17 cellular contexts compared by ENCODE assay signal in the genomic region with DNA sequence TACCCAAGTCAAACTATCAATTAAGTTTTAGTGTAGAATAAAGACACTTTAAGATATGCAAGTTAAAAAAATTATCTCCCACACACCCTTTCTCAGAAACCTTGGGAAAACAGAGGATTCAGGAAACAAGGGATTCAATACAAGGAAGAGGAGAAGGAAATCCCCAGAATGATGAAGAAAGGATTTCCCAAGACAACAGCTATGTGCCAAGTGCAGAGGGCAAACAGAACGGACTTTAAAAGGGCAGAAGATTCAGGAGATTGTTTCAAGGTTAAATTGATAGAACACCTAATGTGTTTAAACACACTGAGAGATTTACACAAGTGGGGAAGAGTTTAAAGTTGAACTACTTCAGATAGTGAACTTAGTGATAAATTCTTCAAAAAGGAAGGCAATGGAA.
DNase-seq lines count a peak whose midpoint lies in the region; TF ChIP-seq lines count a peak whose summit lies in the region.
"Had no signal": no experiment of that assay in that cellular context is flagged by ENCODE, and none has a peak within 500 bp of the region (broad histone marks: within the 10 kb centered on the region; RNA-seq: fewer than 3 reads in every experiment).

No MANE protein-coding gene starts in this region.

- H3K9me2 ChIP-seq in hepatocyte (replicated peaks; ENCODE audit: insufficient read depth) = no peaks in the 10 kb centered on the region

- H3K4me1 ChIP-seq in adipocyte (ENCODE audit: control insufficient read depth, insufficient read depth, low read length) (peaks cover 19% of the 10 kb centered on the region), hepatocyte (ENCODE audit: insufficient read depth) (peaks cover 12% of the 10 kb centered on the region)

- H3K27ac Mint-ChIP-seq in Calu3 (ENCODE audit: unreplicated experiment) = peak overlapping the region; percentile 63
- H3K27ac Mint-ChIP-seq: B cell; CD4-positive, alpha-beta memory T cell; IgD-negative memory B cell had no signal

- no peak overlapping the region for H3K9ac ChIP-seq in adipocyte (ENCODE audit: low read length)

- intact Hi-C loops in Calu3 (cut with micrococcal nuclease; ENCODE audit: unreplicated experiment) = loop anchor here (5.0 kb wide), 2 partner anchors 72 to 153 kb away; a partner anchor contains a TSS

- no peak overlapping the region for H3K4me3 Mint-ChIP-seq in Calu3 (ENCODE audit: low read depth, unreplicated experiment)
- H3K4me3 Mint-ChIP-seq: B cell; CD4-positive, alpha-beta memory T cell; IgD-negative memory B cell had no signal

- peaks cover 50% of the 10 kb centered on the region for H3K4me1 Mint-ChIP-seq in Calu3 (ENCODE audit: low read depth, unreplicated experiment)

- no peaks in the 10 kb centered on the region for H3K9me3 Mint-ChIP-seq in Calu3 (ENCODE audit: low read depth, unreplicated experiment)

- no peak overlapping the region for H3K4me2 ChIP-seq in hepatocyte

- H4K20me1 ChIP-seq in hepatocyte (ENCODE audit: insufficient read depth, poor library complexity, severe bottlenecking) = no peaks in the 10 kb centered on the region

- TF ChIP-seq CTCF in Calu3 (IDR thresholded peaks at IDR 0.05; ENCODE audit: unreplicated experiment) (no peak), hepatocyte (IDR thresholded peaks at IDR 0.05; ENCODE audit: poor library complexity) (no peak)

- H2AFZ ChIP-seq in hepatocyte = no peak overlapping the region

- peaks cover 6% of the 10 kb centered on the region for H3K36me3 Mint-ChIP-seq in Calu3 (ENCODE audit: insufficient read depth, unreplicated experiment)
- H3K36me3 Mint-ChIP-seq: CD4-positive, alpha-beta memory T cell; IgD-negative memory B cell had no signal

- H3K27me3 Mint-ChIP-seq in Calu3 (ENCODE audit: unreplicated experiment) = no peaks in the 10 kb centered on the region

- H3K36me3 ChIP-seq in adipocyte (ENCODE audit: control insufficient read depth, insufficient read depth, low read length, severe bottlenecking) (no peaks in the 10 kb centered on the region), hepatocyte (replicated peaks; ENCODE audit: insufficient read depth, low read depth) (no peaks in the 10 kb centered on the region)
- H3K36me3 ChIP-seq: SJSA1 had no signal

- H3K9me3 ChIP-seq in adipocyte (ENCODE audit: control insufficient read depth, low read length) (no peaks in the 10 kb centered on the region), hepatocyte (ENCODE audit: low read depth) (no peaks in the 10 kb centered on the region)
- H3K9me3 ChIP-seq: SJSA1 had no signal

- BruUV-seq in Calu3 (replicated peaks; lab: Mats Ljungman, UMichigan) = no TSS peak

- DNase-seq in Calu3 = no peak
- DNase-seq in adipocyte (ENCODE audit: low read depth) = peak; percentile 27
- no peak for DNase-seq in hepatocyte (ENCODE audit: low spot score)
- peak; percentile 28 for DNase-seq in renal cortical epithelial cell (ENCODE audit: low read depth)
- DNase-seq in GM19240 (ENCODE audit: insufficient read length, low spot score) = no peak
- DNase-seq in HCEC 1CT = no peak
- no peak for DNase-seq in activated T-cell treated with anti-CD3 and anti-CD28 coated beads, Interleukin-2, amount 50 U/mL, for 1 hour
- no peak for DNase-seq in EL
- DNase-seq: CD4-positive, alpha-beta memory T cell; H7; NCI-H1417 treated with DMSO at 0.1 percent for 48 hours; NCI-H2029 treated with DMSO at 0.1 percent for 48 hours; NCI-H526; OCI-M1 had no signal

- H3K27ac ChIP-seq in hepatocyte = peak overlapping the region; percentile 58

- no peak overlapping the region for H3K4me3 ChIP-seq in adipocyte (ENCODE audit: low read length)
- no peak overlapping the region for H3K4me3 ChIP-seq in hepatocyte
- H3K4me3 ChIP-seq: SJSA1 had no signal

- CTCF ChIA-PET in Calu3 (lab: Charles Lee) = no interaction called here

- H3K79me2 ChIP-seq in hepatocyte = no peaks in the 10 kb centered on the region

- no peaks in the 10 kb centered on the region for H3K27me3 ChIP-seq in adipocyte (replicated peaks; ENCODE audit: control insufficient read depth, insufficient read depth, low read length)
- no peaks in the 10 kb centered on the region for H3K27me3 ChIP-seq in hepatocyte
- H3K27me3 ChIP-seq: SJSA1 had no signal

- WGBS in hepatocyte (ENCODE audit: low lambda C conversion rate, missing lambda C conversion rate) = 56% methylated on average over 1 of the region's 1 CpG

Comparison
In these comparisons a context has a peak if more than half of its experiments do, and no peak if none do; other contexts are left out.
1. DNase-seq: peak in adipocyte (single experiment) and renal cortical epithelial cell (single experiment); none in Calu3 (single experiment), hepatocyte (single experiment), GM19240 (single experiment), HCEC 1CT (single experiment), activated T-cell treated with anti-CD3 and anti-CD28 coated beads, Interleukin-2, amount 50 U/mL, for 1 hour (single experiment) and EL (single experiment).